Comparison of ENCODE assay signal across 1 cellular context in the genomic region with DNA sequence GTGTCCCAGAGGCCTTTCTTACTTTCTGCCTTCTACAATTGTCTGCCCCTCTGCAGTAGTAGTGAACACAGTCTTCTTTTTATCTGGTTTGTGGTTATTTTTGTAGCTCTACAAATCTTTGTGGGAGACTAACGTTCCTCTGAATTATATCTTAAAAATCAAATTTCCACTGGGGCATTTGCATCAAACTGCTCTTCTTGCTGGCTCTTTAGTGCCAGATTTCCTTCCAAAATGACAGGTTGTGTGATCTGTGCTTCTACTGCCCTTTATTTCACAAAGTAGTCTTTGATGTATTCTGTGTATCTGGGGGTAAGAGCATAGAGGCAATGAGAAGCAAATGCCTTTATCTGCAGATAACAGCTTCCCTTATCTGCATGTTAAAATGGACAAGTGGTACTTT.
TF ChIP-seq lines count a peak whose summit lies in the region.

No MANE protein-coding gene starts in this region.

TF ChIP-seq in SK-N-SH treated with all-trans-retinoic acid at 6 μM for 48 hours, 23 proteins besides CTCF, POLR2A, EP300 and RAD21 (continued from another document):
- TF ChIP-seq, protein P1, sequence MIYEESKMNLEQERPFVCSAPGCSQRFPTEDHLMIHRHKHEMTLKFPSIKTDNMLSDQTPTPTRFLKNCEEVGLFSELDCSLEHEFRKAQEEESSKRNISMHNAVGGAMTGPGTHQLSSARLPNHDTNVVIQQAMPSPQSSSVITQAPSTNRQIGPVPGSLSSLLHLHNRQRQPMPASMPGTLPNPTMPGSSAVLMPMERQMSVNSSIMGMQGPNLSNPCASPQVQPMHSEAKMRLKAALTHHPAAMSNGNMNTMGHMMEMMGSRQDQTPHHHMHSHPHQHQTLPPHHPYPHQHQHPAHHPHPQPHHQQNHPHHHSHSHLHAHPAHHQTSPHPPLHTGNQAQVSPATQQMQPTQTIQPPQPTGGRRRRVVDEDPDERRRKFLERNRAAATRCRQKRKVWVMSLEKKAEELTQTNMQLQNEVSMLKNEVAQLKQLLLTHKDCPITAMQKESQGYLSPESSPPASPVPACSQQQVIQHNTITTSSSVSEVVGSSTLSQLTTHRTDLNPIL (CRISPR knock-in tag; IDR thresholded peaks at IDR 0.05; ENCODE audit: low read depth) = no peak
- no peak for TF ChIP-seq ISL1 (CRISPR knock-in tag; IDR thresholded peaks at IDR 0.05)
- no peak for TF ChIP-seq ZNF8 (CRISPR knock-in tag; IDR thresholded peaks at IDR 0.05)
- TF ChIP-seq OSR1 (CRISPR knock-in tag; IDR thresholded peaks at IDR 0.05) = no peak
- TF ChIP-seq ESRRG (CRISPR knock-in tag; IDR thresholded peaks at IDR 0.05) = no peak
